8 cellular contexts compared by ENCODE assay signal in the genomic region with DNA sequence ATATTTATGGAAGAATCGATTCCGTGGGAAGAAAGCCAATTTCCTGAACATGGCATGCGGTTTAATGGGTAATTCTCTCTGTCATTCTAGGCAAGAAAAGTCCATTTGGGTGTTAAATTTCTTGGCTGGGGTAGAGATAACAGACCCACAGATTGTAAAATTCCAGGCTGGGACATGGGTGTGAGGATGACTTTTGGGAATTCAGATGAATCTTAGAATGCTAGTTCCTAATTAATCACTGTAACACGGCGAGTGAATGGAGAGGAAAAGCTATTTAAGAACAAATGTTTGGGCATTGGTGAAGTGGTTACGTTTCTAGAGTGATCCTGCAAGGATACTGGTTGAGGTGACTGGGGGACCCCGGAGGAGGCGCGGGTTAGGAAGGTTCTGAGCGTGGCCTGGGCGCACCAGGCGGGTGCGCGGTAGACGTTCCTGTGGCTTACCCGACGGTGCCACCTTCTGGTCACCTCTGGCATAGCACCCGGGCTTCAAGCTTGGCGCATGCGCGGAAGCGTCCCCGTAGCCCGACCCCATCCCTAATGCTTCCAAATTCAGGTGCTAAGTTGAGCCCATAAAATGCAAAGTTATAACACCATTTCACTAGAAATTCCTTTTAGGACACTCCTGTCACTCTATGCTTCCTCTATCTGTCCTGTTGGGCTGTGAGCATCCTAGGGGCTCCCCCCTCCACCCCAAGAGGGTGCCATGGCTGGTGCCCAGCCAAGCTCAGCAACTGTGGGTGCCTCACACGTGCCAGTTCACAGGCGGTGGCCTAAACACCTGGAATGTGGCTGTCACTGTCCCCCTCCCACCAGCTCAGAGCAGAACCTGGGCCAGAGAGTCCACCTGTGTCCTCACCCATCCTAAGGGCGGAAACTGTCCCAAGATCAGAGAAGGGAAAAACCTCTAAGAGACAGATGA.
DNase-seq lines count a peak whose midpoint lies in the region; ATAC-seq and TF ChIP-seq lines count a peak whose summit lies in the region.

No MANE protein-coding gene starts in this region.

- no peaks in the 10 kb centered on the region for H3K27me3 ChIP-seq in KMS-11 (ENCODE audit: insufficient read depth, low read depth)

- H3K27ac ChIP-seq in KMS-11, result no peak overlapping the region

- no peaks in the 10 kb centered on the region for H3K36me3 ChIP-seq in KMS-11 (ENCODE audit: insufficient read depth)

- H4K20me1 ChIP-seq in KMS-11 (ENCODE audit: insufficient read depth), result no peaks in the 10 kb centered on the region

- no peak overlapping the region for H3K9ac ChIP-seq in KMS-11

- intact Hi-C loops in left ventricle myocardium superior (cut with micrococcal nuclease), result loop anchor here (5.0 kb wide), 1 partner anchor 104 kb away; the partner anchor contains the start of gene PTPRE

- ATAC-seq in GM21825 (IDR thresholded peaks at IDR 0.05; ENCODE audit: unreplicated experiment) (peak; percentile 78), left ventricle myocardium superior (peak; percentile 90)

- no peaks in the 10 kb centered on the region for H3K4me1 ChIP-seq in KMS-11 (ENCODE audit: low read depth, poor library complexity, severe bottlenecking)

- H3K4me3 ChIP-seq in KMS-11 (IDR thresholded peaks at IDR 0.05; ENCODE audit: insufficient read depth, low read depth, low read length), result no peak overlapping the region
- H3K4me3 ChIP-seq in retinal pigment epithelial cell (ENCODE audit: low read length), result no peak overlapping the region

- DNase-seq in GM03348 (ENCODE audit: low spot score) (peak; percentile 96), SW480 (ENCODE audit: low spot score) (peak; percentile 51), left ventricle myocardium superior (peak; percentile 90), retinal pigment epithelial cell (ENCODE audit: low read depth) (no peak), GF-D8 (lab: John Stamatoyannopoulos, UW) (no peak)
- peak; percentile 68 for DNase-seq in activated naive CD8-positive, alpha-beta T cell treated with anti-CD3 and anti-CD28 coated beads, Interleukin-2, amount 50 U/mL, for 16 hours (ENCODE audit: low read depth, low spot score)

- H3K79me2 ChIP-seq in KMS-11 (ENCODE audit: insufficient read depth, low read depth), result no peaks in the 10 kb centered on the region

- H2AFZ ChIP-seq in KMS-11 (ENCODE audit: low read depth), result peak overlapping the region; percentile 84

- H3K4me2 ChIP-seq in KMS-11, result peak overlapping the region; percentile 46; the same call in 1 of the 2 replicates

- TF ChIP-seq CTCF in KMS-11 (conservative IDR thresholded peaks at IDR 0.05; ENCODE audit: low read depth, low read length) (peak; percentile 83), retinal pigment epithelial cell (conservative IDR thresholded peaks at IDR 0.05; ENCODE audit: low read depth, low read length) (peak; percentile 99)

Comparison
In these comparisons a context has a peak if more than half of its experiments do, and no peak if none do; other contexts are left out.
1. DNase-seq: peak in GM03348 (single experiment), SW480 (single experiment), activated naive CD8-positive, alpha-beta T cell treated with anti-CD3 and anti-CD28 coated beads, Interleukin-2, amount 50 U/mL, for 16 hours (single experiment) and left ventricle myocardium superior (single experiment); none in retinal pigment epithelial cell (single experiment) and GF-D8 (single experiment).